21 cellular contexts compared by ENCODE assay signal in the genomic region with DNA sequence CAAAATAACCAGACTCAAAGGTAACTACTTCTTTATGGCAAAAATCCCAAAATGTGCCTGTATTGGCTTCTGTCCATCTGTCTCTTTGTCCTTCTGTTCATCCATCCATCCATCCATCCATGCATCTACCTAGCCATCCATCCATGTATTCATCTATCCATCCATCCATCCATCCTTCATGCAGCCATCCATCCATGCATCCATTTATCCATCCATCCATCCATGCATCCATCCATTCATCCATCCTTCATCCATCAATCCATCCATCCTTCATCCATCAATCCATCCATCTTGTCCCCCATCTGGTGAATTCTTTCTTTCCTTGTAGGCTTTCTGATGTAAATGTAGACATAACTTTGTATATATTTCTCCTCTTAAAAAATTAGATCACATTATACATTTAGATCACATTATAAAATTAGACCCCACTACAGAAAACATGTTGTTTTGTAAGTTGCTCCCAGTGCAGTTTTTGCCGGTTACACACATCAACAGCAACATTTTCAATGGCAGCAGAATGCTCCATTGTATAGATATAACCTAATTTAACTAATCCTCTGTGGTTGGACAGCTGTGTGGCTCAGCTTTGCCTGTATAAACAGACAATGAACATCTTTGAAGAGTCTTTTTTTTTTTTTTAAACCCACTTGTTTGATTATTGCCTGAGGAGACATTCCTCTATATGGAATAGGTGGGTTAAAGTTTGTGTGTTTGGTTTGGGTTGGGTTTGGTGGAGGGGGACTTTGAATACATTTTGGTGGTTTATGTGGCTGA.
DNase-seq lines count a peak whose midpoint lies in the region; ATAC-seq, FAIRE-seq and TF ChIP-seq lines count a peak whose summit lies in the region.
"Had no signal": no experiment of that assay in that cellular context is flagged by ENCODE, and none has a peak within 500 bp of the region (broad histone marks: within the 10 kb centered on the region; RNA-seq: fewer than 3 reads in every experiment).

No MANE protein-coding gene starts in this region.

- no peak overlapping the region for H2BK15ac ChIP-seq in IMR-90 (ENCODE audit: low read depth, low read length)

- ATAC-seq in IMR-90 (ENCODE audit: low read depth), result peak; percentile 49; the same call in 1 of the 2 replicates
- ATAC-seq in HG03095 (IDR thresholded peaks at IDR 0.05; ENCODE audit: unreplicated experiment), result no peak
- ATAC-seq in pancreas, result no peak
- ATAC-seq: stimulated activated naive CD8-positive, alpha-beta T cell treated with anti-CD3 and anti-CD28 coated beads, Interleukin-15, amount 100 ng/mL, for 72 hours had no signal

- H3K36me3 ChIP-seq in IMR-90 (ENCODE audit: control insufficient read depth, insufficient read depth, low read length) (peaks cover 2% of the 10 kb centered on the region; the same call in 1 of the 2 replicates), skeletal muscle tissue (ENCODE audit: control insufficient read depth in 3 of 3, insufficient read depth in 3 of 3, low read length in 3 of 3) (no peaks in the 10 kb centered on the region), pancreas (peaks cover 0 to 4% (median 0%) of the 10 kb centered on the region in 3 donors)
- H3K36me3 ChIP-seq: thyroid gland had no signal

- H2AFZ ChIP-seq in IMR-90 (replicated peaks; ENCODE audit: low read length, poor library complexity), result no peak overlapping the region

- H4K8ac ChIP-seq in IMR-90 (ENCODE audit: low read depth in 2 of 2, low read length in 2 of 2), result no peak overlapping the region

- no peak overlapping the region for H3K23ac ChIP-seq in IMR-90 (ENCODE audit: low read depth, low read length)

- no peak overlapping the region for H2AK5ac ChIP-seq in IMR-90 (ENCODE audit: low read depth, low read length)

- peaks cover 6% of the 10 kb centered on the region; the same call in 1 of the 2 replicates for H3K9me1 ChIP-seq in IMR-90 (ENCODE audit: insufficient read depth, low read length)

- peaks cover 0 to 12% of the 10 kb centered on the region in 2 experiments; a peak in 3 of 4 replicates for H3K79me1 ChIP-seq in IMR-90 (ENCODE audit: low read depth in 1 of 2, low read length in 2 of 2)

- WGBS in IMR-90 (ENCODE audit: extremely low coverage in 2 of 2, insufficient read length in 1 of 2), 2 experiments, result no CpG with 5 or more reads among the region's 1 CpG
- 95 to 97% methylated on average over 1 of the region's 1 CpG for WGBS in pancreas, 2 donors

- H3K4me3 ChIP-seq in IMR-90 (ENCODE audit: insufficient read depth, low read depth, low read length) (no peak overlapping the region), skeletal muscle tissue (ENCODE audit: low read length in 3 of 3) (no peak overlapping the region), pancreas (no peak overlapping the region)
- H3K4me3 ChIP-seq: thyroid gland had no signal

- H2AK9ac ChIP-seq in IMR-90 (replicated peaks; ENCODE audit: low read depth, low read length, poor library complexity), result no peak overlapping the region

- H3K9ac ChIP-seq in IMR-90 (ENCODE audit: low read depth, low read length) (no peak overlapping the region), skeletal muscle tissue (ENCODE audit: low read depth in 1 of 3, low read length in 3 of 3) (no peak overlapping the region)

- 0 out of 2 replicates have a peak, but pooled peaks cover 2% of the 10 kb centered on the region for H3K4me1 ChIP-seq in IMR-90 (ENCODE audit: control insufficient read depth, insufficient read depth, low read length)
- H3K4me1 ChIP-seq in skeletal muscle tissue (ENCODE audit: control insufficient read depth in 3 of 3, insufficient read depth in 3 of 3, low read length in 3 of 3), result peaks cover 39 to 63% (median 61%) of the 10 kb centered on the region in 3 donors
- H3K4me1 ChIP-seq in pancreas, result peaks cover 0 to 6% (median 0%) of the 10 kb centered on the region in 3 donors

- no peak overlapping the region for H3K18ac ChIP-seq in IMR-90 (ENCODE audit: low read depth, low read length)

- DNase-seq in IMR-90 (peak; percentile 48), NCI-H526 (lab: John Stamatoyannopoulos, UW) (peak; percentile 68 to 80), epidermal melanocyte (ENCODE audit: insufficient read length, low spot score) (peak; percentile 81), pancreas (no peak)
- no peak for DNase-seq in activated T-cell treated with anti-CD3 and anti-CD28 coated beads, Interleukin-2, amount 50 U/mL, for 48 hours
- DNase-seq: activated CD4-positive, alpha-beta T cell treated with anti-CD3 and anti-CD28 coated beads, Interleukin-2, amount 50 U/mL, for 1 hour; aorta; CD4-positive, alpha-beta T cell; central memory CD4-positive, alpha-beta T cell; dermis blood vessel endothelial cell; mesendoderm; naive B cell; NCI-H1694; NCI-H2171; stimulated activated CD4-positive, alpha-beta T cell treated with anti-CD3 and anti-CD28 coated beads, Interleukin-15, amount 100 ng/mL, for 24 hours; stimulated activated naive CD8-positive, alpha-beta T cell treated with anti-CD3 and anti-CD28 coated beads, Interleukin-15, amount 100 ng/mL, for 72 hours; T-helper 9 cell; thyroid gland; WERI-Rb-1 had no signal

- no peak for TF ChIP-seq RAD21 in IMR-90 (IDR thresholded peaks at IDR 0.05; ENCODE audit: low read length)

- no peak overlapping the region for H2BK20ac ChIP-seq in IMR-90 (ENCODE audit: low read depth, low read length)

- H2BK120ac ChIP-seq in IMR-90 (ENCODE audit: low read depth, low read length), result no peak overlapping the region

- H4K91ac ChIP-seq in IMR-90 (ENCODE audit: insufficient read depth, low read depth, low read length), result no peak overlapping the region

- H3K56ac ChIP-seq in IMR-90 (ENCODE audit: extremely low read depth, insufficient read depth, low read length), result no peak overlapping the region

- no peak overlapping the region for H3K4me2 ChIP-seq in IMR-90 (ENCODE audit: low read depth, low read length)

- POLR2A ChIA-PET in IMR-90 (lab: Charles Lee; ENCODE audit: unreplicated experiment), result no interaction called here

- H3K4ac ChIP-seq in IMR-90 (ENCODE audit: low read depth, low read length), result no peak overlapping the region

- H3K27me3 ChIP-seq in IMR-90 (ENCODE audit: control insufficient read depth, insufficient read depth, low read length), result no peaks in the 10 kb centered on the region
- no peaks in the 10 kb centered on the region for H3K27me3 ChIP-seq in skeletal muscle tissue (ENCODE audit: control insufficient read depth in 3 of 3, insufficient read depth in 3 of 3, low read length in 3 of 3)
- no peaks in the 10 kb centered on the region for H3K27me3 ChIP-seq in pancreas
- H3K27me3 ChIP-seq: thyroid gland had no signal

- H3K9me3 ChIP-seq in IMR-90 (ENCODE audit: control insufficient read depth, insufficient read depth, low read length) (no peaks in the 10 kb centered on the region), skeletal muscle tissue (ENCODE audit: control insufficient read depth in 3 of 3, low read length in 3 of 3) (no peaks in the 10 kb centered on the region), pancreas (no peaks in the 10 kb centered on the region)
- H3K9me3 ChIP-seq: thyroid gland had no signal

- no peak overlapping the region for H3K27ac ChIP-seq in IMR-90 (ENCODE audit: insufficient read depth, low read length)
- H3K27ac ChIP-seq in skeletal muscle tissue (ENCODE audit: low read depth, low read length), result peak overlapping the region; percentile 84
- H3K27ac ChIP-seq in pancreas, result no peak overlapping the region
- H3K27ac ChIP-seq: WERI-Rb-1 had no signal

- no peak for FAIRE-seq in pancreas (lab: Jason Lieb, UNC)

- dilution Hi-C loops in IMR-90 (cut with HindIII; ENCODE audit: low sequenced_read_pairs, unreplicated experiment), result no loop called here

- H4K5ac ChIP-seq in IMR-90 (ENCODE audit: low read depth, low read length), result no peak overlapping the region

- in situ Hi-C loops in IMR-90 (cut with MboI; ENCODE audit: low sequenced_read_pairs), result no loop called here

- peaks cover 5% of the 10 kb centered on the region; the same call in 1 of the 2 replicates for H4K20me1 ChIP-seq in IMR-90 (ENCODE audit: insufficient read depth, low read length)

- CTCF ChIA-PET in IMR-90 (lab: Yijun Ruan, JAX), result no interaction called here

- no peak for TF ChIP-seq POLR2A in IMR-90 (IDR thresholded peaks at IDR 0.05; ENCODE audit: low read depth, low read length)

- BruUV-seq in IMR-90 (replicated peaks; lab: Mats Ljungman, UMichigan), result no TSS peak

- intact Hi-C loops in IMR-90 (cut with micrococcal nuclease) (no loop called here), pancreas (cut with DNase I) (no loop called here)

- H3K14ac ChIP-seq in IMR-90 (replicated peaks; ENCODE audit: low read depth, low read length), result no peak overlapping the region

- TF ChIP-seq CTCF in IMR-90 (conservative IDR thresholded peaks at IDR 0.05; ENCODE audit: low read depth, low read length) (no peak), pancreas (IDR thresholded peaks at IDR 0.05) (no peak)

- no peak overlapping the region for H2BK5ac ChIP-seq in IMR-90 (ENCODE audit: low read depth, low read length, poor library complexity, severe bottlenecking)

TF ChIP-seq in IMR-90, 13 proteins besides CTCF, POLR2A, EP300 and RAD21:
- TF ChIP-seq MAFK (IDR thresholded peaks at IDR 0.05; ENCODE audit: low read depth, low read length) (no peak), NFE2L2 (IDR thresholded peaks at IDR 0.05; ENCODE audit: low read depth, low read length) (no peak)

Comparison
In these comparisons a context has a peak if more than half of its experiments do, and no peak if none do; other contexts are left out.
1. DNase-seq: peak in IMR-90 (single experiment), NCI-H526 (2 of 2) and epidermal melanocyte (single experiment); none in activated T-cell treated with anti-CD3 and anti-CD28 coated beads, Interleukin-2, amount 50 U/mL, for 48 hours (0 of 2) and pancreas (0 of 6).